8 cellular contexts compared by ENCODE assay signal in genomic region chr2:237744613-237745249, GRCh38. TPM values are rescaled to one million over a fixed set of nuclear protein-coding genes. Genes with fewer than 3 reads are reported as not detected.
DNase-seq lines count a peak whose midpoint lies in the region; ATAC-seq lines count a peak whose summit lies in the region.

No MANE protein-coding gene starts in this region.

- H3K36me3 Mint-ChIP-seq in activated T-helper 17 cell treated with anti-CD3 and anti-CD28 coated beads, Interleukin-2, amount 50 U/mL, for 72 hours (ENCODE audit: low read depth): peaks cover 94% of the 10 kb centered on the region

- H3K4me1 Mint-ChIP-seq in activated T-helper 17 cell treated with anti-CD3 and anti-CD28 coated beads, Interleukin-2, amount 50 U/mL, for 72 hours: peaks cover 31% of the 10 kb centered on the region

- H3K9me3 Mint-ChIP-seq in activated T-helper 17 cell treated with anti-CD3 and anti-CD28 coated beads, Interleukin-2, amount 50 U/mL, for 72 hours: no peaks in the 10 kb centered on the region

- H3K9me3 ChIP-seq in subcutaneous abdominal adipose tissue (ENCODE audit: control insufficient read depth in 5 of 5, low read length in 5 of 5): no peaks in the 10 kb centered on the region

- H3K4me3 Mint-ChIP-seq in activated T-helper 17 cell treated with anti-CD3 and anti-CD28 coated beads, Interleukin-2, amount 50 U/mL, for 72 hours: peak overlapping the region; percentile 21

- peak overlapping the region; percentile 88 for H3K27ac Mint-ChIP-seq in activated T-helper 17 cell treated with anti-CD3 and anti-CD28 coated beads, Interleukin-2, amount 50 U/mL, for 72 hours

- H3K27ac ChIP-seq in subcutaneous abdominal adipose tissue (ENCODE audit: low read depth, low read length): peak overlapping the region; percentile 50

- H3K27me3 Mint-ChIP-seq in activated T-helper 17 cell treated with anti-CD3 and anti-CD28 coated beads, Interleukin-2, amount 50 U/mL, for 72 hours: no peaks in the 10 kb centered on the region

- no peak overlapping the region for H3K4me3 ChIP-seq in subcutaneous abdominal adipose tissue (ENCODE audit: low read depth in 1 of 5, low read length in 5 of 5)

- peaks cover 2 to 32% (median 26%) of the 10 kb centered on the region in 5 donors for H3K36me3 ChIP-seq in subcutaneous abdominal adipose tissue (ENCODE audit: control insufficient read depth in 5 of 5, insufficient read depth in 5 of 5, low read length in 5 of 5)

- no peaks in the 10 kb centered on the region for H3K27me3 ChIP-seq in subcutaneous abdominal adipose tissue (ENCODE audit: control insufficient read depth in 5 of 5, insufficient read depth in 4 of 5, low read length in 5 of 5)

- peaks cover 2 to 50% (median 26%) of the 10 kb centered on the region in 5 donors for H3K4me1 ChIP-seq in subcutaneous abdominal adipose tissue (ENCODE audit: control insufficient read depth in 5 of 5, insufficient read depth in 5 of 5, low read length in 5 of 5)

- DNase-seq in Daoy (ENCODE audit: low read depth): peak; percentile 63
- DNase-seq in RKO (ENCODE audit: low spot score): peak; percentile 39
- peak; percentile 65 for DNase-seq in fibroblast of peridontal ligament (ENCODE audit: extremely low read depth)
- DNase-seq in nucleus accumbens (lab: John Stamatoyannopoulos, UW): peak in 49 of 56 donors; percentile 9 to 88 (median 57)

- no peak overlapping the region for H3K9ac ChIP-seq in subcutaneous abdominal adipose tissue (ENCODE audit: low read length in 5 of 5)

- peak; percentile 67 for ATAC-seq in HG03108 (IDR thresholded peaks at IDR 0.05; ENCODE audit: unreplicated experiment)
- ATAC-seq in activated T-helper 17 cell treated with anti-CD3 and anti-CD28 coated beads, Interleukin-2, amount 50 U/mL, for 72 hours (replicated peaks): peak; percentile 87
- no peak for ATAC-seq in HG03097 (IDR thresholded peaks at IDR 0.05; ENCODE audit: low FRiP score, unreplicated experiment)

RNA-seq across cellular contexts. Expression of gene RBM44, which starts 53.8 kb away (rescaled TPM):
- total RNA-seq in Daoy (2014; rRNA removed; shearing (Covaris generic)): 0.06 and 0.30 TPM in 2 replicates
- total RNA-seq in activated T-helper 17 cell treated with anti-CD3 and anti-CD28 coated beads, Interleukin-2, amount 50 U/mL, for 72 hours: 1 to 10 TPM; 2.1 to 3.9 TPM
